16 cellular contexts compared by ENCODE assay signal in the genomic region with DNA sequence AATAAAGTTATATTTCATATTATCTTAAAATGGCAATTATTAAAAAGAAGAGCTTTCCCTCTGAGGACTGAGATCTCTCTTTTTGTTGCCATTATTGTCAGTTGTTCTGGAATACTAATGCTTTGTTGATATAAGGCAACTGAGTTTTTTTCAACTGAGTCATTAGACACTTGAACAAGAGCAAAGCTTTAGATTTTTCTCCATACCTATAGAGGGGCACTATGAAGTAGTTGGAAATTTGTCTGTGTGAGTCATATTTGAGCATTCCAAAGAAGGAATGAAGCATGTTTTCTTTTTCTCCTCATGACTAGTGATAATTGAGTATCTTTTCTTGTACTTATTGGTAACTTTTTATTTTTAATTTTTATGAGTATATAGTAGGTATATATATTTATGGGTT. TPM values are rescaled to one million over a fixed set of nuclear protein-coding genes. Genes with fewer than 3 reads are reported as not detected.
DNase-seq lines count a peak whose midpoint lies in the region; ATAC-seq and TF ChIP-seq lines count a peak whose summit lies in the region.
"Had no signal": no experiment of that assay in that cellular context is flagged by ENCODE, and none has a peak within 500 bp of the region (broad histone marks: within the 10 kb centered on the region; RNA-seq: fewer than 3 reads in every experiment).

No MANE protein-coding gene starts in this region.

- intact Hi-C loops in IMR-90 (cut with micrococcal nuclease), result no loop called here

- no peak overlapping the region for H3K9ac ChIP-seq in IMR-90 (ENCODE audit: low read depth, low read length)

- H3K4ac ChIP-seq in IMR-90 (ENCODE audit: low read depth, low read length), result no peak overlapping the region

- H2AK9ac ChIP-seq in IMR-90 (replicated peaks; ENCODE audit: low read depth, low read length, poor library complexity), result no peak overlapping the region

- peak overlapping the region; percentile 70 for H2BK5ac ChIP-seq in IMR-90 (ENCODE audit: low read depth, low read length, poor library complexity, severe bottlenecking)

- no peak overlapping the region for H3K23ac ChIP-seq in IMR-90 (ENCODE audit: low read depth, low read length)

- ATAC-seq in IMR-90 (ENCODE audit: low read depth), result peak; percentile 83
- ATAC-seq in GM18520 (IDR thresholded peaks at IDR 0.05; ENCODE audit: unreplicated experiment), result no peak
- ATAC-seq: left ventricle myocardium superior; stimulated activated effector memory CD8-positive, alpha-beta T cell treated with anti-CD3 and anti-CD28 coated beads, Interleukin-12 subunit alpha, Interleukin-12 subunit beta, amount 100 ng/mL, for 72 hours had no signal

- peaks cover 2% of the 10 kb centered on the region; the same call in 1 of the 2 replicates for H3K4me1 ChIP-seq in IMR-90 (ENCODE audit: control insufficient read depth, insufficient read depth, low read length)

- H3K36me3 ChIP-seq in IMR-90 (ENCODE audit: control insufficient read depth, insufficient read depth, low read length) (no peaks in the 10 kb centered on the region), kidney epithelial cell (ENCODE audit: control insufficient read depth, insufficient read depth, low read length) (no peaks in the 10 kb centered on the region)
- H3K36me3 ChIP-seq: esophagus muscularis mucosa had no signal

- H3K9me3 ChIP-seq in IMR-90 (ENCODE audit: control insufficient read depth, insufficient read depth, low read length), result no peaks in the 10 kb centered on the region
- H3K9me3 ChIP-seq: esophagus muscularis mucosa had no signal

- no peak overlapping the region for H2BK120ac ChIP-seq in IMR-90 (ENCODE audit: low read depth, low read length)

- DNase-seq in AG20443 (ENCODE audit: low spot score) (peak; percentile 11), IMR-90 (peak; percentile 92), cardiac fibroblast (ENCODE audit: low read depth in 2 of 2) (peak; percentile 57 to 90), kidney epithelial cell (ENCODE audit: low read depth) (peak; percentile 87), DMS153 treated with DMSO at 0.1 percent for 48 hours (lab: John Stamatoyannopoulos, UW; ENCODE audit: unreplicated experiment) (no peak), islet precursor cell (no peak)
- no peak for DNase-seq in activated naive CD4-positive, alpha-beta T cell (lab: John Stamatoyannopoulos, UW)
- DNase-seq: activated T-cell treated with anti-CD3 and anti-CD28 coated beads, Interleukin-2, amount 50 U/mL, for 1 hour; CD4-positive, CD25-positive, alpha-beta regulatory T cell; H9; left ventricle myocardium superior; NCI-H2171 treated with DMSO at 0.1 percent for 48 hours; SHP77 treated with DMSO at 0.1 percent for 48 hours had no signal

- dilution Hi-C loops in IMR-90 (cut with HindIII; ENCODE audit: low sequenced_read_pairs, unreplicated experiment), result no loop called here

- TF ChIP-seq RAD21 in IMR-90 (IDR thresholded peaks at IDR 0.05; ENCODE audit: low read length), result no peak

- TF ChIP-seq CTCF in IMR-90 (conservative IDR thresholded peaks at IDR 0.05; ENCODE audit: low read depth, low read length), result no peak
- no peak for TF ChIP-seq CTCF in cardiac fibroblast (IDR thresholded peaks at IDR 0.05; ENCODE audit: low read depth, low read length)
- TF ChIP-seq CTCF in kidney epithelial cell (IDR thresholded peaks at IDR 0.05; ENCODE audit: insufficient read depth, low read length, poor library complexity, severe bottlenecking), result no peak

- no peak overlapping the region for H3K18ac ChIP-seq in IMR-90 (ENCODE audit: low read depth, low read length)

- H3K56ac ChIP-seq in IMR-90 (ENCODE audit: extremely low read depth, insufficient read depth, low read length), result no peak overlapping the region

- in situ Hi-C loops in IMR-90 (cut with MboI; ENCODE audit: low sequenced_read_pairs), result no loop called here

- H2AK5ac ChIP-seq in IMR-90 (ENCODE audit: low read depth, low read length), result no peak overlapping the region

- H4K5ac ChIP-seq in IMR-90 (ENCODE audit: low read depth, low read length), result no peak overlapping the region

- peaks cover 0 to 4% of the 10 kb centered on the region in 2 experiments; a peak in 1 of 4 replicates for H3K79me1 ChIP-seq in IMR-90 (ENCODE audit: low read depth in 1 of 2, low read length in 2 of 2)

- no peak overlapping the region for H2BK20ac ChIP-seq in IMR-90 (ENCODE audit: low read depth, low read length)

- H3K9me1 ChIP-seq in IMR-90 (ENCODE audit: insufficient read depth, low read length), result no peaks in the 10 kb centered on the region; the same call in 1 of the 2 replicates

- H3K27ac ChIP-seq in IMR-90 (ENCODE audit: insufficient read depth, low read length), result no peak overlapping the region
- H3K27ac ChIP-seq: esophagus muscularis mucosa had no signal

- no TSS peak for BruUV-seq in IMR-90 (replicated peaks; lab: Mats Ljungman, UMichigan)

- H2BK15ac ChIP-seq in IMR-90 (ENCODE audit: low read depth, low read length), result no peak overlapping the region

- H3K4me2 ChIP-seq in IMR-90 (ENCODE audit: low read depth, low read length), result no peak overlapping the region

- POLR2A ChIA-PET in IMR-90 (lab: Charles Lee; ENCODE audit: unreplicated experiment), result interaction anchor here (1.0 kb wide), 1 partner anchor 11 kb away, joined by 3 read pairs; no protein-coding TSS in a partner anchor

- H4K20me1 ChIP-seq in IMR-90 (ENCODE audit: insufficient read depth, low read length), result no peaks in the 10 kb centered on the region

- TF ChIP-seq POLR2A in IMR-90 (IDR thresholded peaks at IDR 0.05; ENCODE audit: low read depth, low read length), result no peak

- H4K8ac ChIP-seq in IMR-90 (ENCODE audit: low read depth in 2 of 2, low read length in 2 of 2), result no peak overlapping the region

- H4K91ac ChIP-seq in IMR-90 (ENCODE audit: insufficient read depth, low read depth, low read length), result no peak overlapping the region

- CTCF ChIA-PET in IMR-90 (lab: Yijun Ruan, JAX), result no interaction called here

- no peak overlapping the region for H2AFZ ChIP-seq in IMR-90 (replicated peaks; ENCODE audit: low read length, poor library complexity)

- H3K4me3 ChIP-seq in IMR-90 (ENCODE audit: insufficient read depth, low read depth, low read length), result no peak overlapping the region
- H3K4me3 ChIP-seq in cardiac fibroblast (replicated peaks in 1 of 2; ENCODE audit: low read depth in 2 of 2, low read length in 2 of 2), result no peak overlapping the region
- H3K4me3 ChIP-seq in kidney epithelial cell (ENCODE audit: low read depth, low read length), result no peak overlapping the region
- H3K4me3 ChIP-seq: esophagus muscularis mucosa had no signal

- no peak overlapping the region for H3K14ac ChIP-seq in IMR-90 (replicated peaks; ENCODE audit: low read depth, low read length)

- H3K27me3 ChIP-seq in IMR-90 (ENCODE audit: control insufficient read depth, insufficient read depth, low read length) (no peaks in the 10 kb centered on the region), kidney epithelial cell (ENCODE audit: control insufficient read depth, insufficient read depth, low read length) (no peaks in the 10 kb centered on the region)
- H3K27me3 ChIP-seq: esophagus muscularis mucosa had no signal

TF ChIP-seq in IMR-90, 13 proteins besides CTCF, POLR2A, EP300 and RAD21:
- TF ChIP-seq FOS (IDR thresholded peaks at IDR 0.05; ENCODE audit: low read depth, low read length), result peak; percentile 63; the same call in 1 of the 2 replicates
- TF ChIP-seq CEBPB (IDR thresholded peaks at IDR 0.05; ENCODE audit: low read depth, low read length), result no peak

RNA-seq across cellular contexts. Expression of gene RPA3, which starts 24.5 kb away (rescaled TPM):
- total RNA-seq in IMR-90 (2012; rRNA removed), result 12.7 and 25.0 TPM in 2 replicates
- 20.0 and 21.1 TPM in 2 replicates for polyA plus RNA-seq in IMR-90 (2012; rRNA removed)
- polyA plus RNA-seq in IMR-90 (2012; cell fraction: cytosol; rRNA removed), result 3.1 and 5.8 TPM in 2 replicates
- 0.63 and 4.8 TPM in 2 replicates for polyA plus RNA-seq in IMR-90 (2012; cell fraction: nucleus; rRNA removed; ENCODE audit: low replicate concordance)
- total RNA-seq in kidney epithelial cell, result 21.2 and 22.2 TPM in 2 replicates

RNA-seq across cellular contexts. Expression of gene UMAD1, which starts 53.3 kb away (rescaled TPM):
- total RNA-seq in IMR-90 (2012; rRNA removed), result 5.2 and 9.2 TPM in 2 replicates
- 7.6 and 8.4 TPM in 2 replicates for polyA plus RNA-seq in IMR-90 (2012; rRNA removed)
- 3.5 and 4.7 TPM in 2 replicates for polyA plus RNA-seq in IMR-90 (2012; cell fraction: cytosol; rRNA removed)
- polyA plus RNA-seq in IMR-90 (2012; cell fraction: nucleus; rRNA removed; ENCODE audit: low replicate concordance), result 1.0 and 5.6 TPM in 2 replicates
- total RNA-seq in kidney epithelial cell, result 10.7 and 16.2 TPM in 2 replicates

Comparison
In these comparisons a context has a peak if more than half of its experiments do, and no peak if none do; other contexts are left out.
1. DNase-seq: peak in AG20443 (single experiment), IMR-90 (single experiment), cardiac fibroblast (2 of 2) and kidney epithelial cell (single experiment); none in activated naive CD4-positive, alpha-beta T cell (0 of 4), DMS153 treated with DMSO at 0.1 percent for 48 hours (single experiment) and islet precursor cell (single experiment).